11 cellular contexts compared by ENCODE assay signal in genomic region chr14:38808734-38809455, GRCh38.
A peak's percentile ranks its signal among the peaks of the same experiment; 100 is the strongest.
DNase-seq lines count a peak whose midpoint lies in the region; ATAC-seq and TF ChIP-seq lines count a peak whose summit lies in the region.
"Had no signal": no experiment of that assay in that cellular context is flagged by ENCODE, and none has a peak within 500 bp of the region (broad histone marks: within the 10 kb centered on the region; RNA-seq: fewer than 3 reads in every experiment).

No MANE protein-coding gene starts in this region.

- peaks cover 0 to 7% (median 1%) of the 10 kb centered on the region in 4 donors for H3K9me3 ChIP-seq in tibial nerve
- H3K9me3 ChIP-seq: HAP-1, vagina had no signal

- no peaks in the 10 kb centered on the region for H3K27me3 ChIP-seq in tibial nerve
- H3K27me3 ChIP-seq: vagina had no signal

- H3K4me3 ChIP-seq in tibial nerve = no peak overlapping the region
- H3K4me3 ChIP-seq: HAP-1, vagina had no signal

- H3K36me3 ChIP-seq in tibial nerve = peaks cover 0 to 6% (median 0%) of the 10 kb centered on the region in 3 donors
- H3K36me3 ChIP-seq: HAP-1, vagina had no signal

- no peak for TF ChIP-seq POLR2A in tibial nerve (IDR thresholded peaks at IDR 0.05)

- no peak overlapping the region for H3K27ac ChIP-seq in tibial nerve
- H3K27ac ChIP-seq: vagina had no signal

- H3K4me1 ChIP-seq in tibial nerve = no peaks in the 10 kb centered on the region
- H3K4me1 ChIP-seq: HAP-1, vagina had no signal

- peak; percentile 70 for ATAC-seq in esophagus mucosa
- no peak for ATAC-seq in HG03135 (IDR thresholded peaks at IDR 0.05; ENCODE audit: unreplicated experiment)

- DNase-seq in stimulated activated CD4-positive, alpha-beta T cell treated with anti-CD3 and anti-CD28 coated beads, Interleukin-15, amount 100 ng/mL, for 24 hours = peak; percentile 11
- DNase-seq in stimulated activated CD4-positive, alpha-beta T cell treated with anti-CD3 and anti-CD28 coated beads, Interleukin-4, amount 100 ng/mL, for 24 hours = no peak
- DNase-seq in NCI-H226 (peak; percentile 34), tibial nerve (ENCODE audit: low spot score in 2 of 2) (no peak), CD1c-positive myeloid dendritic cell (ENCODE audit: extremely low spot score) (no peak), dermis blood vessel endothelial cell (no peak)
- DNase-seq: NCI-H524 had no signal

- TF ChIP-seq EP300 in tibial nerve (IDR thresholded peaks at IDR 0.05) = no peak

- no peak for TF ChIP-seq CTCF in tibial nerve (IDR thresholded peaks at IDR 0.05)

- 75% methylated on average over 7 of the region's 7 CpGs for WGBS in tibial nerve, 2 donors

Comparison
In these comparisons a context has a peak if more than half of its experiments do, and no peak if none do; other contexts are left out.
1. DNase-seq: peak in stimulated activated CD4-positive, alpha-beta T cell treated with anti-CD3 and anti-CD28 coated beads, Interleukin-15, amount 100 ng/mL, for 24 hours (single experiment) and NCI-H226 (single experiment); none in stimulated activated CD4-positive, alpha-beta T cell treated with anti-CD3 and anti-CD28 coated beads, Interleukin-4, amount 100 ng/mL, for 24 hours (single experiment), tibial nerve (0 of 2), CD1c-positive myeloid dendritic cell (single experiment) and dermis blood vessel endothelial cell (single experiment).